ENCODE assay signal across 17 cellular contexts in genomic region chr7:21768279-21768678, GRCh38.
A peak's percentile ranks its signal among the peaks of the same experiment; 100 is the strongest.
DNase-seq lines count a peak whose midpoint lies in the region; ATAC-seq and TF ChIP-seq lines count a peak whose summit lies in the region.
"Had no signal": no experiment of that assay in that cellular context is flagged by ENCODE, and none has a peak within 500 bp of the region (broad histone marks: within the 10 kb centered on the region; RNA-seq: fewer than 3 reads in every experiment).

No MANE protein-coding gene starts in this region.

- no peaks in the 10 kb centered on the region for H3K27me3 Mint-ChIP-seq in activated CD4-positive, alpha-beta T cell treated with anti-CD3 and anti-CD28 coated beads for 36 hours
- H3K27me3 Mint-ChIP-seq in activated CD4-positive, alpha-beta T cell treated with anti-CD3 and anti-CD28 coated beads, Interleukin-2, amount 10 ng/mL, durations not matched to agents 24 days and 14 days = peaks cover 12% of the 10 kb centered on the region
- H3K27me3 Mint-ChIP-seq in GM23338 (ENCODE audit: insufficient read depth, low read depth, poor library complexity) (peaks cover 5% of the 10 kb centered on the region), T-helper 17 cell (peaks cover 36% of the 10 kb centered on the region)
- H3K27me3 Mint-ChIP-seq in activated T-helper 17 cell treated with anti-CD3 and anti-CD28 coated beads, Interleukin-2, amount 50 U/mL, for 72 hours = peaks cover 22% of the 10 kb centered on the region

- peaks cover 14% of the 10 kb centered on the region for H3K4me1 Mint-ChIP-seq in activated CD4-positive, alpha-beta T cell treated with anti-CD3 and anti-CD28 coated beads for 36 hours
- H3K4me1 Mint-ChIP-seq in activated CD4-positive, alpha-beta T cell treated with anti-CD3 and anti-CD28 coated beads, Interleukin-2, amount 10 ng/mL, durations not matched to agents 24 days and 14 days = peaks cover 18% of the 10 kb centered on the region
- peaks cover 68% of the 10 kb centered on the region for H3K4me1 Mint-ChIP-seq in GM23338
- H3K4me1 Mint-ChIP-seq in activated T-helper 17 cell treated with anti-CD3 and anti-CD28 coated beads, Interleukin-2, amount 50 U/mL, for 72 hours = no peaks in the 10 kb centered on the region
- H3K4me1 Mint-ChIP-seq in T-helper 17 cell = peaks cover 6% of the 10 kb centered on the region
- H3K4me1 Mint-ChIP-seq: CD4-positive, alpha-beta memory T cell had no signal

- H3K27ac Mint-ChIP-seq in activated CD4-positive, alpha-beta T cell treated with anti-CD3 and anti-CD28 coated beads for 36 hours = no peak overlapping the region
- no peak overlapping the region for H3K27ac Mint-ChIP-seq in activated CD4-positive, alpha-beta T cell treated with anti-CD3 and anti-CD28 coated beads, Interleukin-2, amount 10 ng/mL, durations not matched to agents 24 days and 14 days
- H3K27ac Mint-ChIP-seq in GM23338 = no peak overlapping the region; the same call in 1 of the 2 replicates
- no peak overlapping the region for H3K27ac Mint-ChIP-seq in activated T-helper 17 cell treated with anti-CD3 and anti-CD28 coated beads, Interleukin-2, amount 50 U/mL, for 72 hours
- no peak overlapping the region for H3K27ac Mint-ChIP-seq in T-helper 17 cell

- H3K36me3 Mint-ChIP-seq in activated CD4-positive, alpha-beta T cell treated with anti-CD3 and anti-CD28 coated beads for 36 hours (ENCODE audit: low read depth) = no peaks in the 10 kb centered on the region
- H3K36me3 Mint-ChIP-seq in activated CD4-positive, alpha-beta T cell treated with anti-CD3 and anti-CD28 coated beads, Interleukin-2, amount 10 ng/mL, durations not matched to agents 24 days and 14 days (ENCODE audit: low read depth) = no peaks in the 10 kb centered on the region
- no peaks in the 10 kb centered on the region for H3K36me3 Mint-ChIP-seq in GM23338 (ENCODE audit: low read depth)
- H3K36me3 Mint-ChIP-seq in activated T-helper 17 cell treated with anti-CD3 and anti-CD28 coated beads, Interleukin-2, amount 50 U/mL, for 72 hours (ENCODE audit: low read depth) = no peaks in the 10 kb centered on the region
- no peaks in the 10 kb centered on the region for H3K36me3 Mint-ChIP-seq in T-helper 17 cell (ENCODE audit: low read depth)
- H3K36me3 Mint-ChIP-seq: CD4-positive, alpha-beta memory T cell had no signal

- no peaks in the 10 kb centered on the region for H3K27me3 ChIP-seq in GM23338 (ENCODE audit: insufficient read depth)

- H3K9me3 Mint-ChIP-seq in activated CD4-positive, alpha-beta T cell treated with anti-CD3 and anti-CD28 coated beads for 36 hours (ENCODE audit: low read depth) = no peaks in the 10 kb centered on the region
- H3K9me3 Mint-ChIP-seq in activated CD4-positive, alpha-beta T cell treated with anti-CD3 and anti-CD28 coated beads, Interleukin-2, amount 10 ng/mL, durations not matched to agents 24 days and 14 days = no peaks in the 10 kb centered on the region
- H3K9me3 Mint-ChIP-seq in GM23338 = no peaks in the 10 kb centered on the region
- H3K9me3 Mint-ChIP-seq in activated T-helper 17 cell treated with anti-CD3 and anti-CD28 coated beads, Interleukin-2, amount 50 U/mL, for 72 hours = no peaks in the 10 kb centered on the region
- H3K9me3 Mint-ChIP-seq: CD4-positive, alpha-beta memory T cell had no signal

- no peaks in the 10 kb centered on the region for H3K36me3 ChIP-seq in GM23338 (ENCODE audit: insufficient read depth)

- 0 out of 2 replicates have a peak overlapping the region, but pooled peaks have one; percentile 9 for H2AFZ ChIP-seq in GM23338

- no peak overlapping the region for H3K4me2 ChIP-seq in GM23338

- POLR2A ChIA-PET in activated CD4-positive, alpha-beta T cell treated with anti-CD3 and anti-CD28 coated beads for 36 hours (lab: Charles Lee) = no interaction called here

- no peaks in the 10 kb centered on the region for H3K9me3 ChIP-seq in T-helper 17 cell (ENCODE audit: control insufficient read depth, low read length, poor library complexity, severe bottlenecking)

- peaks cover 30% of the 10 kb centered on the region for H3K4me1 ChIP-seq in GM23338 (ENCODE audit: insufficient read depth)

- H3K4me3 Mint-ChIP-seq in activated CD4-positive, alpha-beta T cell treated with anti-CD3 and anti-CD28 coated beads for 36 hours = no peak overlapping the region
- no peak overlapping the region for H3K4me3 Mint-ChIP-seq in activated CD4-positive, alpha-beta T cell treated with anti-CD3 and anti-CD28 coated beads, Interleukin-2, amount 10 ng/mL, durations not matched to agents 24 days and 14 days
- H3K4me3 Mint-ChIP-seq in GM23338 (no peak overlapping the region), T-helper 17 cell (no peak overlapping the region)
- H3K4me3 Mint-ChIP-seq in activated T-helper 17 cell treated with anti-CD3 and anti-CD28 coated beads, Interleukin-2, amount 50 U/mL, for 72 hours = no peak overlapping the region
- H3K4me3 Mint-ChIP-seq: CD4-positive, alpha-beta memory T cell had no signal

- H3K79me2 ChIP-seq in GM23338 (replicated peaks; ENCODE audit: insufficient read depth) = no peaks in the 10 kb centered on the region

- no peaks in the 10 kb centered on the region for H4K20me1 ChIP-seq in GM23338 (replicated peaks; ENCODE audit: insufficient read depth)

- intact Hi-C loops in activated CD4-positive, alpha-beta T cell treated with anti-CD3 and anti-CD28 coated beads for 36 hours (cut with DNase I, micrococcal nuclease) = loop anchor here in 1 of 2 experiments (5.0 kb wide), 2 partner anchors 191 to 991 kb away; no protein-coding TSS in a partner anchor
- intact Hi-C loops in activated CD4-positive, alpha-beta T cell treated with anti-CD3 and anti-CD28 coated beads, Interleukin-2, amount 10 ng/mL, durations not matched to agents 24 days and 14 days (cut with micrococcal nuclease) = loop anchor here (10.0 kb wide), 2 partner anchors 223 to 343 kb away; partner anchors contain the start of genes DNAH11 and SP4

- CTCF ChIA-PET in activated CD4-positive, alpha-beta T cell treated with anti-CD3 and anti-CD28 coated beads for 36 hours (lab: Charles Lee) = interaction anchor here (0.7 to 1.4 kb wide), 5 partner anchors 10 to 423 kb away, joined by 3 to 5 read pairs (median 3); partner anchors contain the start of gene CDCA7L

- DNase-seq in activated CD4-positive, alpha-beta T cell treated with anti-CD3 and anti-CD28 coated beads for 36 hours = no peak
- DNase-seq in activated CD4-positive, alpha-beta T cell treated with anti-CD3 and anti-CD28 coated beads, Interleukin-2, amount 10 ng/mL, durations not matched to agents 24 days and 14 days = no peak
- DNase-seq in GM23338 (ENCODE audit: low spot score) (no peak), MV-4-11 (lab: John Stamatoyannopoulos, UW) (peak; percentile 21), T-helper 17 cell (no peak), dermis blood vessel endothelial cell (no peak)
- DNase-seq: C1 segment of cervical spinal cord; Calu3; CD4-positive, alpha-beta memory T cell; COR-L47; DMS53; DMS79 treated with DMSO at 0.1 percent for 48 hours; GF-D8; GOT3; H7; HCEC 1CT had no signal

- H3K27ac ChIP-seq in GM23338 (ENCODE audit: low read depth) = no peak overlapping the region

- H3K4me3 ChIP-seq in GM23338 = no peak overlapping the region

- peak; percentile 50 for ATAC-seq in activated CD4-positive, alpha-beta T cell treated with anti-CD3 and anti-CD28 coated beads for 36 hours
- ATAC-seq in GM23338 = no peak
- peak; percentile 63 for ATAC-seq in activated T-helper 17 cell treated with anti-CD3 and anti-CD28 coated beads, Interleukin-2, amount 50 U/mL, for 72 hours (replicated peaks)
- no peak for ATAC-seq in T-helper 17 cell

- TF ChIP-seq CTCF in GM23338 (conservative IDR thresholded peaks at IDR 0.05; ENCODE audit: low read depth in 2 of 2) = no peak

- H3F3A ChIP-seq in GM23338 (replicated peaks; ENCODE audit: low read depth) = no peaks in the 10 kb centered on the region

- no peaks in the 10 kb centered on the region for H3K9me2 ChIP-seq in GM23338 (ENCODE audit: insufficient read depth)

TF ChIP-seq in GM23338, 12 proteins besides CTCF, POLR2A, EP300 and RAD21 (continues in another document):
- TF ChIP-seq ETS1 (IDR thresholded peaks at IDR 0.05) (no peak), CREB1 (CRISPR knock-in tag; IDR thresholded peaks at IDR 0.05; ENCODE audit: low read depth) (no peak), POLR2AphosphoS5 (IDR thresholded peaks at IDR 0.05; ENCODE audit: low read depth) (no peak)

Comparison
In these comparisons a context has a peak if more than half of its experiments do, and no peak if none do; other contexts are left out.
1. ATAC-seq: peak in activated CD4-positive, alpha-beta T cell treated with anti-CD3 and anti-CD28 coated beads for 36 hours (single experiment) and activated T-helper 17 cell treated with anti-CD3 and anti-CD28 coated beads, Interleukin-2, amount 50 U/mL, for 72 hours (single experiment); none in GM23338 (single experiment) and T-helper 17 cell (single experiment).